ENCODE assay signal across 24 cellular contexts in genomic region chr17:28480278-28480677, GRCh38. TPM values are rescaled to one million over a fixed set of nuclear protein-coding genes. Genes with fewer than 3 reads are reported as not detected.
"Had no signal": no experiment of that assay in that cellular context is flagged by ENCODE, and none has a peak within 500 bp of the region (broad histone marks: within the 10 kb centered on the region; RNA-seq: fewer than 3 reads in every experiment).

No MANE protein-coding gene starts in this region.

- DNase-seq: cortex of kidney; dorsolateral prefrontal cortex; effector memory CD4-positive, alpha-beta T cell; heart left ventricle; hippocampal formation; left colon; naive B cell; stimulated activated CD4-positive, alpha-beta T cell treated with anti-CD3 and anti-CD28 coated beads, Interleukin-4, amount 100 ng/mL, for 1 hour; stimulated activated CD8-positive, alpha-beta memory T cell treated with anti-CD3 and anti-CD28 coated beads, Interleukin-4, amount 100 ng/mL, for 48 hours; stimulated activated naive CD8-positive, alpha-beta T cell treated with anti-CD3 and anti-CD28 coated beads, Interleukin-15, Interleukin-2, amounts not matched to agents 100 U/mL and 50 U/mL, for 24 hours; tibial artery had no signal

- H3K27me3 ChIP-seq: dorsolateral prefrontal cortex, right atrium auricular region, suprapubic skin had no signal

- ATAC-seq: esophagus mucosa; heart left ventricle; left colon; stimulated activated effector memory CD8-positive, alpha-beta T cell treated with anti-CD3 and anti-CD28 coated beads, Interleukin-12 subunit alpha, Interleukin-12 subunit beta, amount 100 ng/mL, for 72 hours; stimulated activated naive CD8-positive, alpha-beta T cell treated with anti-CD3 and anti-CD28 coated beads, Interleukin-15, Interleukin-2, amounts not matched to agents 100 U/mL and 50 U/mL, for 24 hours had no signal

- FAIRE-seq: endometrium, frontal cortex, urothelium cell line had no signal

- H3K36me3 ChIP-seq: heart left ventricle, right atrium auricular region, suprapubic skin, tibial artery had no signal

- H3K27ac ChIP-seq: dorsolateral prefrontal cortex, heart left ventricle, right atrium auricular region, suprapubic skin, tibial artery had no signal

- H3K9me3 ChIP-seq: heart left ventricle, right atrium auricular region, suprapubic skin, tibial artery had no signal

- H3K4me3 ChIP-seq: dorsolateral prefrontal cortex, heart left ventricle, right atrium auricular region, suprapubic skin, tibial artery had no signal

- H3K4me1 ChIP-seq: heart left ventricle, right atrium auricular region, suprapubic skin, tibial artery had no signal

RNA-seq across cellular contexts. Expression of gene SLC13A2, which starts 6.8 kb away (rescaled TPM):
- total RNA-seq: esophagus mucosa, fibroblast of lung, frontal cortex, glomerular endothelial cell, heart left ventricle, kidney epithelial cell, mesothelial cell of epicardium, osteocyte, right atrium auricular region had no signal
- polyA plus RNA-seq: fibroblast of lung had no signal

RNA-seq across cellular contexts. Expression of gene FOXN1, which starts 25.9 kb away (rescaled TPM):
- total RNA-seq: dorsolateral prefrontal cortex, fibroblast of lung, frontal cortex, glomerular endothelial cell, heart left ventricle, kidney epithelial cell, liver, osteocyte, right atrium auricular region had no signal
- polyA plus RNA-seq: fibroblast of lung, heart left ventricle, liver had no signal
